2 cellular contexts compared by ENCODE assay signal in genomic region chr1:192545781-192546521, GRCh38.
TF ChIP-seq lines count a peak whose summit lies in the region.

No MANE protein-coding gene starts in this region.

TF ChIP-seq in liver, 16 proteins besides CTCF, POLR2A, EP300 and RAD21 (continued from another document):
- TF ChIP-seq ZBTB33 (IDR thresholded peaks at IDR 0.05) (no peak), ATF3 (IDR thresholded peaks at IDR 0.05) (no peak), FOXA1 (IDR thresholded peaks at IDR 0.05) (no peak), EGR1 (IDR thresholded peaks at IDR 0.05; ENCODE audit: low read depth in 2 of 2) (no peak)

TF ChIP-seq in HepG2, 621 proteins besides CTCF, POLR2A, EP300 and RAD21 (continued from another document):
- TF ChIP-seq ZBTB49 (CRISPR knock-in tag; IDR thresholded peaks at IDR 0.05; ENCODE audit: borderline replicate concordance) = no peak
- TF ChIP-seq ATF6 (CRISPR knock-in tag; conservative IDR thresholded peaks at IDR 0.05) = no peak
